Comparison of ENCODE assay signal across 35 cellular contexts in genomic region chr6:132868057-132868456, GRCh38.
"Had no signal": no experiment of that assay in that cellular context is flagged by ENCODE, and none has a peak within 500 bp of the region (broad histone marks: within the 10 kb centered on the region; RNA-seq: fewer than 3 reads in every experiment).

No MANE protein-coding gene starts in this region.

- DNase-seq: Karpas-422, Kasumi-1, MG63, MM.1S, MV-4-11, NCI-H1048, NCI-H1092, NCI-H1092 treated with DMSO at 0.1 percent for 48 hours, NCI-H1105, NCI-H1105 treated with DMSO at 0.1 percent for 48 hours, NCI-H1417, NCI-H1417 treated with DMSO at 0.1 percent for 48 hours, NCI-H1436, NCI-H1436 treated with DMSO at 0.1 percent for 48 hours, NCI-H146, NCI-H1694, NCI-H1694 treated with DMSO at 0.1 percent for 48 hours, NCI-H187, NCI-H187 treated with DMSO at 0.1 percent for 48 hours, NCI-H1930, NCI-H2029, NCI-H2029 treated with DMSO at 0.1 percent for 48 hours, NCI-H2081, NCI-H2081 treated with DMSO at 0.1 percent for 48 hours, NCI-H2107, NCI-H2171, NCI-H2171 treated with DMSO at 0.1 percent for 48 hours, NCI-H2227 treated with DMSO at 0.1 percent for 48 hours, NCI-H226, NCI-H345, NCI-H446, NCI-H446 treated with DMSO at 0.1 percent for 48 hours, NCI-H510A, NCI-H510A treated with DMSO at 0.1 percent for 48 hours, NCI-H524 had no signal

- H3K36me3 ChIP-seq: MG63 had no signal

- H3K9me3 ChIP-seq: MG63 had no signal

- H3K4me3 ChIP-seq: MG63 had no signal

- H3K27me3 ChIP-seq: MG63 had no signal
